In genomic region chr20:1861347-1861987, GRCh38 we compare ENCODE assay signal across 14 cellular contexts. TPM values are rescaled to one million over a fixed set of nuclear protein-coding genes. Genes with fewer than 3 reads are reported as not detected.
DNase-seq lines count a peak whose midpoint lies in the region; ATAC-seq and TF ChIP-seq lines count a peak whose summit lies in the region.
"Had no signal": no experiment of that assay in that cellular context is flagged by ENCODE, and none has a peak within 500 bp of the region (broad histone marks: within the 10 kb centered on the region; RNA-seq: fewer than 3 reads in every experiment).

No MANE protein-coding gene starts in this region.

- no peak for ATAC-seq in GM18511 (IDR thresholded peaks at IDR 0.05; ENCODE audit: unreplicated experiment)
- ATAC-seq in GM21360 (IDR thresholded peaks at IDR 0.05; ENCODE audit: unreplicated experiment): no peak
- ATAC-seq: activated CD8-positive, alpha-beta T cell treated with anti-CD3 and anti-CD28 coated beads for 36 hours; activated T-helper 17 cell treated with anti-CD3 and anti-CD28 coated beads, Interleukin-2, amount 50 U/mL, for 72 hours; gastrocnemius medialis had no signal

- peaks cover 50% of the 10 kb centered on the region for H3K4me1 Mint-ChIP-seq in brain
- H3K4me1 Mint-ChIP-seq in neural progenitor cell: peaks cover 38% of the 10 kb centered on the region
- H3K4me1 Mint-ChIP-seq: activated T-helper 17 cell treated with anti-CD3 and anti-CD28 coated beads, Interleukin-2, amount 50 U/mL, for 72 hours had no signal

- no peaks in the 10 kb centered on the region for H3K9me2 ChIP-seq in PC-9 (ENCODE audit: insufficient read depth)

- no peak overlapping the region for H3K9ac ChIP-seq in neural progenitor cell

- TF ChIP-seq CTCF in brain (conservative IDR thresholded peaks at IDR 0.05): no peak
- TF ChIP-seq CTCF in neural progenitor cell (IDR thresholded peaks at IDR 0.05): no peak
- TF ChIP-seq CTCF in PC-9 (conservative IDR thresholded peaks at IDR 0.05): no peak
- no peak for TF ChIP-seq CTCF in suprapubic skin (IDR thresholded peaks at IDR 0.05)

- no TSS peak for BruUV-seq in PC-9 (replicated peaks; lab: Mats Ljungman, UMichigan)

- H3K4me3 Mint-ChIP-seq in brain (no peak overlapping the region), neural progenitor cell (peak overlapping the region; percentile 0)
- H3K4me3 Mint-ChIP-seq: activated CD8-positive, alpha-beta T cell treated with anti-CD3 and anti-CD28 coated beads for 36 hours; activated T-helper 17 cell treated with anti-CD3 and anti-CD28 coated beads, Interleukin-2, amount 50 U/mL, for 72 hours had no signal

- WGBS in suprapubic skin: 56% methylated on average over 13 of the region's 13 CpGs

- H3K27ac ChIP-seq in neural progenitor cell: no peak overlapping the region
- H3K27ac ChIP-seq in PC-9: no peak overlapping the region
- H3K27ac ChIP-seq in suprapubic skin: no peak overlapping the region
- H3K27ac ChIP-seq: gastrocnemius medialis had no signal

- POLR2A ChIA-PET in PC-9 (lab: Charles Lee; ENCODE audit: unreplicated experiment): no interaction called here

- H3K27ac Mint-ChIP-seq in brain (peak overlapping the region in 3 of 5 experiments; percentile 49 to 79 (median 58)), neural progenitor cell (no peak overlapping the region)
- H3K27ac Mint-ChIP-seq: activated CD8-positive, alpha-beta T cell treated with anti-CD3 and anti-CD28 coated beads for 36 hours; activated T-helper 17 cell treated with anti-CD3 and anti-CD28 coated beads, Interleukin-2, amount 50 U/mL, for 72 hours had no signal

- CTCF ChIA-PET in PC-9 (lab: Charles Lee): no interaction called here

- DNase-seq in AG20443 (ENCODE audit: low spot score) (peak; percentile 49), hepatic stellate cell (ENCODE audit: low spot score) (peak; percentile 82), neural progenitor cell (ENCODE audit: low spot score) (no peak), PC-9 (no peak), suprapubic skin (ENCODE audit: low spot score in 2 of 2) (no peak)
- DNase-seq: activated CD8-positive, alpha-beta T cell treated with anti-CD3 and anti-CD28 coated beads for 36 hours; effector CD8-positive, alpha-beta T cell; gastrocnemius medialis; NCI-H1436 treated with DMSO at 0.1 percent for 48 hours; stimulated activated CD4-positive, alpha-beta T cell treated with anti-CD3 and anti-CD28 coated beads, Interleukin-4, amount 100 ng/mL, for 24 hours had no signal

- H2AFZ ChIP-seq in neural progenitor cell (replicated peaks) (no peak overlapping the region), PC-9 (no peak overlapping the region)

- H3K79me2 ChIP-seq in neural progenitor cell (ENCODE audit: low read depth) (no peaks in the 10 kb centered on the region), PC-9 (ENCODE audit: low read depth) (no peaks in the 10 kb centered on the region)

- no peak overlapping the region for H3K4me3 ChIP-seq in neural progenitor cell
- no peak overlapping the region for H3K4me3 ChIP-seq in PC-9
- no peak overlapping the region for H3K4me3 ChIP-seq in suprapubic skin
- H3K4me3 ChIP-seq: gastrocnemius medialis had no signal

- H3K27me3 ChIP-seq in neural progenitor cell: no peaks in the 10 kb centered on the region
- H3K27me3 ChIP-seq in PC-9 (ENCODE audit: insufficient read depth, low read depth): no peaks in the 10 kb centered on the region
- no peaks in the 10 kb centered on the region for H3K27me3 ChIP-seq in suprapubic skin
- H3K27me3 ChIP-seq: gastrocnemius medialis had no signal

- TF ChIP-seq POLR2A in suprapubic skin (IDR thresholded peaks at IDR 0.05): no peak

- H3K9me3 Mint-ChIP-seq in brain (peaks cover 0 to 2% (median 0%) of the 10 kb centered on the region in 5 experiments), neural progenitor cell (no peaks in the 10 kb centered on the region)
- H3K9me3 Mint-ChIP-seq: activated CD8-positive, alpha-beta T cell treated with anti-CD3 and anti-CD28 coated beads for 36 hours; activated T-helper 17 cell treated with anti-CD3 and anti-CD28 coated beads, Interleukin-2, amount 50 U/mL, for 72 hours had no signal

- H3F3A ChIP-seq in neural progenitor cell (ENCODE audit: low read depth): no peaks in the 10 kb centered on the region
- no peaks in the 10 kb centered on the region for H3F3A ChIP-seq in PC-9 (ENCODE audit: insufficient read depth, low read depth)

- H3K4me2 ChIP-seq in neural progenitor cell: no peak overlapping the region
- no peak overlapping the region for H3K4me2 ChIP-seq in PC-9

- TF ChIP-seq EP300 in suprapubic skin (IDR thresholded peaks at IDR 0.05): no peak

- H3K36me3 ChIP-seq in neural progenitor cell (no peaks in the 10 kb centered on the region), PC-9 (ENCODE audit: low read depth) (no peaks in the 10 kb centered on the region), suprapubic skin (no peaks in the 10 kb centered on the region)
- H3K36me3 ChIP-seq: gastrocnemius medialis had no signal

- intact Hi-C loops in PC-9 (cut with micrococcal nuclease; ENCODE audit: unreplicated experiment): no loop called here

- H3K9me3 ChIP-seq in neural progenitor cell (ENCODE audit: low read depth) (no peaks in the 10 kb centered on the region), PC-9 (ENCODE audit: insufficient read depth, low read depth) (no peaks in the 10 kb centered on the region), suprapubic skin (no peaks in the 10 kb centered on the region)
- H3K9me3 ChIP-seq: gastrocnemius medialis had no signal

- H3K27me3 Mint-ChIP-seq in brain: peaks cover 6% of the 10 kb centered on the region
- H3K27me3 Mint-ChIP-seq in neural progenitor cell (ENCODE audit: insufficient read depth, low read depth): peaks cover 7% of the 10 kb centered on the region

- H3K4me1 ChIP-seq in neural progenitor cell (peaks cover 4% of the 10 kb centered on the region), PC-9 (replicated peaks; ENCODE audit: insufficient read depth) (no peaks in the 10 kb centered on the region), suprapubic skin (peaks cover 6% of the 10 kb centered on the region)

- H3K36me3 Mint-ChIP-seq in brain (no peaks in the 10 kb centered on the region), neural progenitor cell (no peaks in the 10 kb centered on the region)

- H4K20me1 ChIP-seq in neural progenitor cell (ENCODE audit: low read depth) (no peaks in the 10 kb centered on the region), PC-9 (ENCODE audit: insufficient read depth) (no peaks in the 10 kb centered on the region)

RNA-seq across cellular contexts. Expression of gene SIRPA, which starts 33.7 kb away (rescaled TPM):
- 71.6 TPM for polyA plus RNA-seq in brain (ENCODE audit: insufficient read depth, low read depth, low replicate concordance)
- total RNA-seq in neural progenitor cell (ENCODE audit: low replicate concordance) (5.1 and 7.8 TPM in 2 replicates), PC-9 (2021) (18.4 and 18.5 TPM in 2 replicates), suprapubic skin (10 to 100 TPM; 30.3 to 53.3 (median 47.3) TPM)

Comparison
In these comparisons a context has a peak if more than half of its experiments do, and no peak if none do; other contexts are left out.
1. DNase-seq: peak in AG20443 (single experiment) and hepatic stellate cell (single experiment); none in neural progenitor cell (single experiment), PC-9 (0 of 2) and suprapubic skin (0 of 2).